Comparison of ENCODE assay signal across 8 cellular contexts in genomic region chr9:121268598-121269029, GRCh38. TPM values are rescaled to one million over a fixed set of nuclear protein-coding genes. Genes with fewer than 3 reads are reported as not detected.
DNase-seq lines count a peak whose midpoint lies in the region; ATAC-seq and TF ChIP-seq lines count a peak whose summit lies in the region.

No MANE protein-coding gene starts in this region.

- H3K27ac ChIP-seq in WERI-Rb-1 (no peak overlapping the region), cardiac muscle cell (no peak overlapping the region)

- ATAC-seq in GM18502 (IDR thresholded peaks at IDR 0.05; ENCODE audit: poor library complexity, unreplicated experiment): peak; percentile 48
- peak; percentile 35 for ATAC-seq in HG02981 (IDR thresholded peaks at IDR 0.05; ENCODE audit: unreplicated experiment)
- ATAC-seq in sciatic nerve: peak; percentile 23

- intact Hi-C loops in sciatic nerve (cut with DNase I): loop anchor here (10.0 kb wide), 1 partner anchor 54 kb away; no protein-coding TSS in a partner anchor

- no peak for TF ChIP-seq CTCF in WERI-Rb-1 (IDR thresholded peaks at IDR 0.05; ENCODE audit: low read depth, low read length)
- TF ChIP-seq CTCF in cardiac muscle cell (IDR thresholded peaks at IDR 0.05; ENCODE audit: low read depth, low read length): no peak

- H3K9me3 ChIP-seq in WERI-Rb-1 (ENCODE audit: severe bottlenecking) (no peaks in the 10 kb centered on the region), cardiac muscle cell (ENCODE audit: low read depth) (no peaks in the 10 kb centered on the region)

- peak overlapping the region; percentile 84 for H3K4me3 ChIP-seq in WERI-Rb-1 (ENCODE audit: low read depth, low read length)
- peak overlapping the region; percentile 71 for H3K4me3 ChIP-seq in cardiac muscle cell

- H3K27me3 ChIP-seq in WERI-Rb-1 (ENCODE audit: insufficient read depth, low read depth, severe bottlenecking) (no peaks in the 10 kb centered on the region), cardiac muscle cell (no peaks in the 10 kb centered on the region)

- DNase-seq in WERI-Rb-1 (no peak), cardiac muscle cell (ENCODE audit: low read depth in 1 of 2, low spot score in 1 of 2) (no peak), sciatic nerve (ENCODE audit: low spot score) (no peak), cortex of kidney (lab: John Stamatoyannopoulos, UW) (no peak), GDM1 (lab: John Stamatoyannopoulos, UW) (no peak), GM19238 (ENCODE audit: insufficient read length, low spot score) (no peak)

- peaks cover 20% of the 10 kb centered on the region for H3K4me1 ChIP-seq in cardiac muscle cell (ENCODE audit: low read depth)

- H3K36me3 ChIP-seq in WERI-Rb-1 (no peaks in the 10 kb centered on the region), cardiac muscle cell (no peaks in the 10 kb centered on the region)

RNA-seq across cellular contexts. Expression of gene GSN, which starts 0.7 kb away (rescaled TPM):
- total RNA-seq in cardiac muscle cell (285 and 310 TPM in 2 replicates), sciatic nerve (1,757 TPM)
- 268 and 299 TPM in 2 replicates for polyA plus RNA-seq in cardiac muscle cell
